ENCODE assay signal across 7 cellular contexts in the genomic region with DNA sequence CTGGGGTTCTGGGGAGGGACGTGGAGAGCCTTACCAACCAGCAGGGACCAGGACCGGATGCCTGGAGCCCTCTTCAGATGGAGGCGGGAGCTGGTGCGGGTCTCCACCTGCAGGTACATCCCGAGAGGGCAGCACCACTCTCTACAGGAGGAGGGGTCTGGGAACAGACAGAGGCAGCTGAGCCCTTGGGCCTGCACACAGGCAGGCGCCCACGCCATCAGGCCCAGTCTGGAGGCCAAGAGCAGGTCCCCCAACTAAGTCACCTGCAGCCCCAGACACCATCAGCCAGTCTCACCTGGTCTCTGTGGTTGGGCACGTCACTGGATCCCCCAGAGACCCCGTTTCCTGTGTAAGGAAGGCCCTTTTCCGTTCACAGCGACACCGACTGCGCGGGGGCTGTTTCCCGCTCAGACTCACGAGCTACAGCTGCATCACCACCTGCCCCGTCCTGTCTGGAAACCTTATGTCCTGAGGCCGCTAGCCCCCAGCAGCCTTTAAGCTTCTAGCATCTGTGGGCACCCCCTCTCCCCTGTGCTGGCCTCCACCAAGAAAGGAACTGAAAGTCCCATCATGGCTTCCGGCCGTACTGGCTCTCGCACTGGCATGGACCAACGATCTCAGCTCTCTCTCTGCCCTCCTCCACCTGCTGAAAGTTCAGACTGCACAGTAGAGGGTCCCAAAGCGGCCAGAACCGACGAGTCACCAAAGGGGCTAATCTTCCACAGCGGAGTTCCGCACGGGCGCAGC. TPM values are rescaled to one million over a fixed set of nuclear protein-coding genes. Genes with fewer than 3 reads are reported as not detected.
DNase-seq lines count a peak whose midpoint lies in the region; ATAC-seq and TF ChIP-seq lines count a peak whose summit lies in the region.

No MANE protein-coding gene starts in this region.

- H3K9ac ChIP-seq in mesenchymal stem cell (ENCODE audit: low read length): peak overlapping the region; percentile 94

- H2AK5ac ChIP-seq in mesenchymal stem cell (ENCODE audit: low read length, severe bottlenecking): peak overlapping the region; percentile 19

- no peaks in the 10 kb centered on the region for H3K36me3 Mint-ChIP-seq in T-cell

- peak overlapping the region; percentile 94 to 98 (median 97) for H3K4me3 Mint-ChIP-seq in T-cell

- peaks cover 17 to 33% of the 10 kb centered on the region in 2 experiments for H3K36me3 ChIP-seq in mesenchymal stem cell (ENCODE audit: control insufficient read depth in 1 of 2, insufficient read depth in 2 of 2, low read depth in 1 of 2, low read length in 2 of 2)

- TF ChIP-seq CTCF in astrocyte of the cerebellum (IDR thresholded peaks at IDR 0.05; ENCODE audit: low read depth, low read length, missing control alignments): no peak

- peaks cover 32% of the 10 kb centered on the region for H3K4me1 ChIP-seq in mesenchymal stem cell (ENCODE audit: control insufficient read depth, insufficient read depth, low read depth, low read length)

- H3K9me3 Mint-ChIP-seq in T-cell: no peaks in the 10 kb centered on the region

- peak; percentile 39 to 85 (median 73) for DNase-seq in T-cell
- no peak for DNase-seq in astrocyte of the cerebellum (ENCODE audit: low read depth)
- DNase-seq in mesenchymal stem cell: no peak
- peak; percentile 81 for DNase-seq in stimulated activated CD8-positive, alpha-beta memory T cell treated with anti-CD3 and anti-CD28 coated beads, Interleukin-4, amount 100 ng/mL, for 48 hours
- DNase-seq in foreskin melanocyte: no peak

- in situ Hi-C loops in astrocyte of the cerebellum (cut with HindIII; ENCODE audit: low sequenced_read_pairs): no loop called here

- 96% methylated on average over 29 of the region's 29 CpGs for WGBS in mesenchymal stem cell

- H2BK15ac ChIP-seq in mesenchymal stem cell (ENCODE audit: low read depth, poor library complexity, severe bottlenecking): no peak overlapping the region

- H3K27me3 Mint-ChIP-seq in T-cell: no peaks in the 10 kb centered on the region

- no peak overlapping the region for H2AFZ ChIP-seq in mesenchymal stem cell (ENCODE audit: low read depth, low read length)

- H3K4me2 ChIP-seq in mesenchymal stem cell (ENCODE audit: low read length, poor library complexity, severe bottlenecking): peak overlapping the region; percentile 58

- H3K4me3 ChIP-seq in astrocyte of the cerebellum (ENCODE audit: low read depth, low read length) (peak overlapping the region; percentile 86), mesenchymal stem cell (ENCODE audit: insufficient read depth in 1 of 2, low read depth in 1 of 2, low read length in 2 of 2) (peak overlapping the region in 1 of 2 experiments; percentile 94)

- H3K27me3 ChIP-seq in mesenchymal stem cell (ENCODE audit: control insufficient read depth in 1 of 2, insufficient read depth in 1 of 2, low read length in 2 of 2): no peaks in the 10 kb centered on the region

- peak overlapping the region; percentile 96 to 98 for H3K27ac Mint-ChIP-seq in T-cell

- H4K91ac ChIP-seq in mesenchymal stem cell (ENCODE audit: low read length): no peak overlapping the region

- peaks cover 34% of the 10 kb centered on the region for H3K79me1 ChIP-seq in mesenchymal stem cell (replicated peaks; ENCODE audit: low read length, poor library complexity, severe bottlenecking)

- peak overlapping the region in 1 of 2 experiments; percentile 24 for H3K4ac ChIP-seq in mesenchymal stem cell (ENCODE audit: low read depth in 1 of 2, low read length in 2 of 2)

- H3K9me3 ChIP-seq in mesenchymal stem cell (ENCODE audit: control insufficient read depth, low read length): no peaks in the 10 kb centered on the region

- ATAC-seq in GM19025 (IDR thresholded peaks at IDR 0.05; ENCODE audit: low read depth, unreplicated experiment) (peak; percentile 40), HG03066 (IDR thresholded peaks at IDR 0.05; ENCODE audit: low read depth, unreplicated experiment) (peak; percentile 55), T-cell (replicated peaks in 1 of 4) (peak; percentile 39 to 69 (median 51))

- no peak overlapping the region for H4K8ac ChIP-seq in mesenchymal stem cell (ENCODE audit: low read length)

- CTCF ChIA-PET in T-cell (lab: Charles Lee): interaction anchor here (0.8 to 1.6 kb wide), 3 partner anchors 8 to 30 kb away, joined by 3 to 4 read pairs (median 3); a partner anchor contains a TSS

- POLR2A ChIA-PET in T-cell (lab: Charles Lee): interaction anchor here (0.5 kb wide), 2 partner anchors 248 to 320 kb away, joined by 3 to 5 read pairs; no protein-coding TSS in a partner anchor

- no peak overlapping the region for H2BK5ac ChIP-seq in mesenchymal stem cell (ENCODE audit: low read depth, low read length, poor library complexity, severe bottlenecking)

- no peak overlapping the region for H2BK12ac ChIP-seq in mesenchymal stem cell (ENCODE audit: low read length in 2 of 2)

- no peak overlapping the region for H3K27ac ChIP-seq in mesenchymal stem cell (ENCODE audit: low read length, poor library complexity, severe bottlenecking)

- H3K18ac ChIP-seq in mesenchymal stem cell (ENCODE audit: low read depth in 1 of 2, low read length in 2 of 2): no peak overlapping the region

- no peak overlapping the region for H2BK120ac ChIP-seq in mesenchymal stem cell (ENCODE audit: low read depth, low read length)

- H3K4me1 Mint-ChIP-seq in T-cell: peaks cover 38 to 45% (median 41%) of the 10 kb centered on the region in 3 donors

- no peak overlapping the region for H3K14ac ChIP-seq in mesenchymal stem cell (ENCODE audit: low read length in 2 of 2)

- H3K23ac ChIP-seq in mesenchymal stem cell (ENCODE audit: low read length in 2 of 2): peak overlapping the region in 1 of 2 experiments; percentile 27

RNA-seq across cellular contexts. Expression of a gene that starts 1.2 kb away (rescaled TPM):
- 100 to 1,000 TPM; 148 to 274 (median 262) TPM for total RNA-seq in T-cell
- 40.1 TPM for polyA plus RNA-seq in mesenchymal stem cell (2013, experiment 1 of 2)
- 39.0 TPM for polyA plus RNA-seq in mesenchymal stem cell (2013, experiment 2 of 2)

RNA-seq across cellular contexts. Expression of a gene that starts 9.2 kb away (rescaled TPM):
- 100 to 1,000 TPM in 3 of 5 donors, 10 to 100 TPM in 2; 85.7 to 113 (median 101) TPM for total RNA-seq in T-cell
- polyA plus RNA-seq in mesenchymal stem cell (2013, experiment 1 of 2): 45.9 TPM
- 44.2 TPM for polyA plus RNA-seq in mesenchymal stem cell (2013, experiment 2 of 2)

RNA-seq across cellular contexts. Expression of a gene that starts 30.9 kb away (rescaled TPM):
- total RNA-seq in T-cell: 10 to 100 TPM; 22.0 to 32.2 (median 29.2) TPM
- polyA plus RNA-seq in mesenchymal stem cell (2013, experiment 1 of 2): 15.4 TPM
- 16.0 TPM for polyA plus RNA-seq in mesenchymal stem cell (2013, experiment 2 of 2)

RNA-seq across cellular contexts. Expression of a gene that starts 31.2 kb away (rescaled TPM):
- 100 to 1,000 TPM in 3 of 5 donors, 10 to 100 TPM in 2; 51.2 to 128 (median 113) TPM for total RNA-seq in T-cell
- polyA plus RNA-seq in mesenchymal stem cell (2013, experiment 1 of 2): 6.2 TPM
- polyA plus RNA-seq in mesenchymal stem cell (2013, experiment 2 of 2): 5.8 TPM

Comparison
In these comparisons a context has a peak if more than half of its experiments do, and no peak if none do; other contexts are left out.
1. DNase-seq: peak in T-cell (34 of 34) and stimulated activated CD8-positive, alpha-beta memory T cell treated with anti-CD3 and anti-CD28 coated beads, Interleukin-4, amount 100 ng/mL, for 48 hours (single experiment); none in astrocyte of the cerebellum (single experiment), mesenchymal stem cell (single experiment) and foreskin melanocyte (single experiment).
2. Peak in every context shown above with its lines, with median percentiles within 50 percentile points of each other: ATAC-seq.